In the genomic region with DNA sequence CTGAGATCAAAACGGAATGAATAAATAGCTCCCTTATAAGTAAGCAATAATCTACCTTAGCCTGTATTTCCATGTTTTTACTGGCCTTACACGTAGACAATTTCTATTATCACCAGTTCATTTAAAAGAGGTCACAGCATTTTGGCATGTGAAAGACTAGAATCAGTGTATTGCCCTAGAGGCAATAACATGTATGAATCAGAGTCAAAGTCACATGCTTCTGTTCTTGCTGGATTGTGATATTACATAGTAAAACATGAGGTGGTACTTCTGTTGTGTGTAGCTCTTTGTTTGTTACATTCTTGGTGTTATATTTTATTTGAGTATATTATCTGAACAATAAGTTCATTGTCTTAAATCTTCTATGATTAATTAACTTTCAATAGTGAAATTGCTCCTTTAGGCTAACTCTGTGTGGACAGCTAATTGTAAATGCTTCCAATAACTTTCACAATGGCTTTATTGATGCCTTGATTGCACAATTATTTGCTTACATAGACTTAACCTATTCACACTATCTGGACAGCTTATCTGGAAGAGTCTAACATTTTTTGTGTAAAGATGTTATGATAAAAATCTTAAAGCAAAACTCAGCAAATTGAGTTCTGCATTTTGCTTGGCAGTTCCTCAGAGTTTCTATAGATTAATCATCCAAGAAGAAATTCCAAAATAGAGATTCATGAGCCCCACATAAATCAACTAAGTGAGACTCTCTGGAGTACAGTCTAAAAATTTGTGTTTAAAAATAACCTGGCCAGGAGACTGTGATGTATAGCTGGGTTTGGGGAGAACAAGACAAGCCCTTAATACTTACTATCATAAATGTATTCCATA, we compare ENCODE assay signal across 14 cellular contexts.
"Had no signal": no experiment of that assay in that cellular context is flagged by ENCODE, and none has a peak within 500 bp of the region (broad histone marks: within the 10 kb centered on the region; RNA-seq: fewer than 3 reads in every experiment).

No MANE protein-coding gene starts in this region.

- H3K36me3 ChIP-seq: sigmoid colon, stomach, thoracic aorta, vagina had no signal

- H3K9me3 ChIP-seq: sigmoid colon, thoracic aorta, vagina had no signal

- H3K4me3 ChIP-seq: sigmoid colon, stomach, thoracic aorta, vagina had no signal

- H3K27me3 ChIP-seq: sigmoid colon, stomach, vagina had no signal

- H3K4me1 ChIP-seq: sigmoid colon, stomach, vagina had no signal

- H3K27ac ChIP-seq: sigmoid colon, stomach, thoracic aorta, vagina had no signal

- DNase-seq: activated naive CD4-positive, alpha-beta T cell treated with anti-CD3 and anti-CD28 coated beads, Interleukin-2, amount 50 U/mL, for 16 hours; activated T-cell treated with anti-CD3 and anti-CD28 coated beads, Interleukin-2, amount 50 U/mL, for 1 hour; effector memory CD8-positive, alpha-beta T cell; foreskin fibroblast; head of caudate nucleus; natural killer cell; occipital lobe; sigmoid colon; stimulated activated CD4-positive, alpha-beta T cell treated with anti-CD3 and anti-CD28 coated beads, Interleukin-15, amount 100 ng/mL, for 24 hours; stimulated activated CD4-positive, alpha-beta T cell treated with anti-CD3 and anti-CD28 coated beads, Interleukin-4, amount 100 ng/mL, for 24 hours; stomach had no signal

- FAIRE-seq: islet of Langerhans had no signal

- ATAC-seq: effector memory CD8-positive, alpha-beta T cell; natural killer cell had no signal
